1 cellular context compared by ENCODE assay signal in the genomic region with DNA sequence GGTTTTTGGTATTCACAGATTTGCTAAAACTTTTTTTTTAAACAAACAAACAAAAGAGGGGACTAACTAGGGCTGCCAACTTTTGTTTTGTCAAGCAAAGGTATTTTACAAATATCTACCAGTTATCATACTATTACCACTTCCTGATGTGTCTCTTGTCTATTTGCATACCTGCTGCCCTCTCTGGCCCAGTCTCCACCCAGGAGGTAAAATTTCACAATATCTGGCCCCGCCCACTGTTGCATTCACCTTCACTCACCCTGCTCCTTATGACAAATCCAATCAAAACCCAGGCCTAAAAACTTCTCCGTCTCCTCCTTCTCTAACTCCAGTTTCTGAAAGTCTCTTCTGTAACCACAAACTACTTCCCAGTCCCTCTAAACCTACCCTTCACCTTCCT.
TF ChIP-seq lines count a peak whose summit lies in the region.

No MANE protein-coding gene starts in this region.

TF ChIP-seq in H1, 55 proteins besides CTCF, POLR2A, EP300 and RAD21 (continued from another document):
- TF ChIP-seq, protein P1, sequence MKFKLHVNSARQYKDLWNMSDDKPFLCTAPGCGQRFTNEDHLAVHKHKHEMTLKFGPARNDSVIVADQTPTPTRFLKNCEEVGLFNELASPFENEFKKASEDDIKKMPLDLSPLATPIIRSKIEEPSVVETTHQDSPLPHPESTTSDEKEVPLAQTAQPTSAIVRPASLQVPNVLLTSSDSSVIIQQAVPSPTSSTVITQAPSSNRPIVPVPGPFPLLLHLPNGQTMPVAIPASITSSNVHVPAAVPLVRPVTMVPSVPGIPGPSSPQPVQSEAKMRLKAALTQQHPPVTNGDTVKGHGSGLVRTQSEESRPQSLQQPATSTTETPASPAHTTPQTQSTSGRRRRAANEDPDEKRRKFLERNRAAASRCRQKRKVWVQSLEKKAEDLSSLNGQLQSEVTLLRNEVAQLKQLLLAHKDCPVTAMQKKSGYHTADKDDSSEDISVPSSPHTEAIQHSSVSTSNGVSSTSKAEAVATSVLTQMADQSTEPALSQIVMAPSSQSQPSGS (IDR thresholded peaks at IDR 0.05; ENCODE audit: low read length), result no peak
- TF ChIP-seq SUZ12 (IDR thresholded peaks at IDR 0.05; ENCODE audit: low read length) (no peak), CEBPB (IDR thresholded peaks at IDR 0.05; ENCODE audit: low read depth, low read length) (peak; percentile 93), RFX5 (IDR thresholded peaks at IDR 0.05; ENCODE audit: borderline replicate concordance, low read depth, low read length) (no peak)
